ENCODE assay signal across 18 cellular contexts in genomic region chr6:133896344-133896721, GRCh38. TPM values are rescaled to one million over a fixed set of nuclear protein-coding genes. Genes with fewer than 3 reads are reported as not detected.
DNase-seq lines count a peak whose midpoint lies in the region; ATAC-seq and TF ChIP-seq lines count a peak whose summit lies in the region.
"Had no signal": no experiment of that assay in that cellular context is flagged by ENCODE, and none has a peak within 500 bp of the region (broad histone marks: within the 10 kb centered on the region; RNA-seq: fewer than 3 reads in every experiment).

No MANE protein-coding gene starts in this region.

- no peak overlapping the region for H3K9ac ChIP-seq in neural cell (ENCODE audit: low read length)

- H3K27ac ChIP-seq in right atrium auricular region (peak overlapping the region; percentile 58 to 81), esophagus squamous epithelium (peak overlapping the region in 3 of 4 donors; percentile 81 to 91 (median 91)), neural cell (ENCODE audit: low read length) (no peak overlapping the region), urinary bladder (ENCODE audit: low read depth) (peak overlapping the region; percentile 71)

- no peaks in the 10 kb centered on the region for H3K36me3 ChIP-seq in right atrium auricular region
- H3K36me3 ChIP-seq in esophagus squamous epithelium, result no peaks in the 10 kb centered on the region
- H3K36me3 ChIP-seq in neural cell (ENCODE audit: insufficient read depth, low read length), result no peaks in the 10 kb centered on the region
- no peaks in the 10 kb centered on the region for H3K36me3 ChIP-seq in urinary bladder (ENCODE audit: insufficient read depth)

- DNase-seq in right atrium auricular region (ENCODE audit: low spot score) (no peak), cardiac septum (ENCODE audit: low spot score) (no peak), esophagus squamous epithelium (lab: John Stamatoyannopoulos, UW) (no peak), NCI-H774 (lab: John Stamatoyannopoulos, UW) (no peak)
- DNase-seq: activated B cell treated with CpG ODN at 0.5 μM for 24 hours; activated CD8-positive, alpha-beta memory T cell treated with anti-CD3 and anti-CD28 coated beads, Interleukin-2, amount 10 ng/mL, durations not matched to agents 7 days and 5 days; activated naive CD4-positive, alpha-beta T cell treated with anti-CD3 and anti-CD28 coated beads, Interleukin-2, amount 10 ng/mL, durations not matched to agents 7 days and 5 days; COR-L47; foreskin melanocyte; NCI-H2029 treated with DMSO at 0.1 percent for 48 hours; NCI-H526; stimulated activated CD4-positive, alpha-beta T cell treated with anti-CD3 and anti-CD28 coated beads, Interleukin-4, amount 100 ng/mL, for 24 hours had no signal

- no peak for TF ChIP-seq EP300 in neural cell (conservative IDR thresholded peaks at IDR 0.05; ENCODE audit: poor library complexity, severe bottlenecking)

- ATAC-seq in GM21723 (IDR thresholded peaks at IDR 0.05; ENCODE audit: unreplicated experiment) (no peak), GM21447 (IDR thresholded peaks at IDR 0.05; ENCODE audit: unreplicated experiment) (no peak)
- ATAC-seq: activated CD8-positive, alpha-beta memory T cell treated with anti-CD3 and anti-CD28 coated beads, Interleukin-2, amount 10 ng/mL, durations not matched to agents 7 days and 5 days had no signal

- TF ChIP-seq RAD21 in neural cell (conservative IDR thresholded peaks at IDR 0.05), result no peak

- peaks cover 6 to 35% of the 10 kb centered on the region in 2 donors for H3K27me3 ChIP-seq in right atrium auricular region
- peaks cover 0 to 82% (median 8%) of the 10 kb centered on the region in 4 donors for H3K27me3 ChIP-seq in esophagus squamous epithelium
- peaks cover 71% of the 10 kb centered on the region for H3K27me3 ChIP-seq in neural cell (ENCODE audit: insufficient read depth, low read depth, low read length)

- no peaks in the 10 kb centered on the region for H3K9me2 ChIP-seq in neural cell (ENCODE audit: insufficient read depth, low read length)

- no peaks in the 10 kb centered on the region for H4K20me1 ChIP-seq in neural cell (ENCODE audit: insufficient read depth)

- WGBS in esophagus squamous epithelium, 2 donors, result 33 to 54% methylated on average over 2 to 4 of the region's 5 CpGs
- WGBS in urinary bladder, result 31% methylated on average over 5 of the region's 5 CpGs

- H3K4me1 ChIP-seq in right atrium auricular region (peaks cover 0 to 30% of the 10 kb centered on the region in 2 donors), esophagus squamous epithelium (peaks cover 4 to 41% (median 4%) of the 10 kb centered on the region in 3 donors), urinary bladder (ENCODE audit: insufficient read depth) (no peaks in the 10 kb centered on the region)

- H3K9me3 ChIP-seq in right atrium auricular region (no peaks in the 10 kb centered on the region), esophagus squamous epithelium (no peaks in the 10 kb centered on the region), neural cell (ENCODE audit: low read length) (no peaks in the 10 kb centered on the region)

- intact Hi-C loops in cardiac septum (cut with DNase I), result no loop called here
- intact Hi-C loops in esophagus squamous epithelium (cut with DNase I), result no loop called here

- no peak overlapping the region for H3K4me2 ChIP-seq in neural cell (ENCODE audit: low read length)

- H3K4me3 ChIP-seq in right atrium auricular region, result peak overlapping the region in 1 of 2 donors; percentile 42
- peak overlapping the region in 2 of 4 donors; percentile 41 to 65 for H3K4me3 ChIP-seq in esophagus squamous epithelium
- H3K4me3 ChIP-seq in neural cell (ENCODE audit: low read length), result peak overlapping the region; percentile 61
- H3K4me3 ChIP-seq in urinary bladder (ENCODE audit: low read depth, low read length), result peak overlapping the region; percentile 12

- H3F3A ChIP-seq in neural cell (ENCODE audit: insufficient read depth, low read length, poor library complexity, severe bottlenecking), result no peaks in the 10 kb centered on the region

- H3K79me2 ChIP-seq in neural cell (replicated peaks; ENCODE audit: insufficient read depth, low read length), result no peaks in the 10 kb centered on the region

- no peak for TF ChIP-seq POLR2A in esophagus squamous epithelium (IDR thresholded peaks at IDR 0.05)

- no peak overlapping the region for H2AFZ ChIP-seq in neural cell (ENCODE audit: low read depth, low read length)

- TF ChIP-seq CTCF in right atrium auricular region (IDR thresholded peaks at IDR 0.05), result no peak
- no peak for TF ChIP-seq CTCF in esophagus squamous epithelium (IDR thresholded peaks at IDR 0.05)
- TF ChIP-seq CTCF in neural cell (IDR thresholded peaks at IDR 0.05; ENCODE audit: poor library complexity, severe bottlenecking), result no peak

TF ChIP-seq in neural cell, 6 proteins besides CTCF, POLR2A, EP300 and RAD21:
- no peak for TF ChIP-seq TAF1 (IDR thresholded peaks at IDR 0.05; ENCODE audit: low read depth)
- TF ChIP-seq EZH2 (IDR thresholded peaks at IDR 0.05; ENCODE audit: borderline replicate concordance, insufficient read depth, low read length, poor library complexity, severe bottlenecking), result no peak
- TF ChIP-seq POLR2AphosphoS5 (IDR thresholded peaks at IDR 0.05), result no peak
- no peak for TF ChIP-seq REST (IDR thresholded peaks at IDR 0.05; ENCODE audit: borderline replicate concordance)
- TF ChIP-seq SMC3 (conservative IDR thresholded peaks at IDR 0.05; ENCODE audit: poor library complexity), result no peak
- no peak for TF ChIP-seq MXI1 (conservative IDR thresholded peaks at IDR 0.05; ENCODE audit: poor library complexity, severe bottlenecking)

RNA-seq across cellular contexts. Expression of gene TCF21, which starts 7.4 kb away (rescaled TPM):
- total RNA-seq in right atrium auricular region, result 10 to 100 TPM in 1 of 2 donors, 1 to 10 TPM in 1; 7.5 to 16.5 TPM
- total RNA-seq in cardiac septum, result 2.0 TPM
- 10 to 100 TPM in 1 of 4 donors, 1 to 10 TPM in 2, under 1 TPM in 1; 0.61 to 21.0 (median 4.1) TPM for total RNA-seq in esophagus squamous epithelium
- polyA plus RNA-seq in neural cell, result not detected in 2 replicates
- polyA minus RNA-seq in neural cell, result not detected in 2 replicates
- 25.3 TPM for total RNA-seq in urinary bladder
- 25.6 TPM for polyA plus RNA-seq in urinary bladder
- total RNA-seq: A673; activated B cell treated with CpG ODN at 0.5 μM for 24 hours; activated CD8-positive, alpha-beta memory T cell treated with anti-CD3 and anti-CD28 coated beads, Interleukin-2, amount 10 ng/mL, durations not matched to agents 7 days and 5 days; LHCN-M2 had no signal

RNA-seq across cellular contexts. Expression of gene TBPL1, which starts 56.7 kb away (rescaled TPM):
- total RNA-seq in right atrium auricular region, result 10 to 100 TPM; 18.9 to 22.6 TPM
- total RNA-seq in cardiac septum, result 12.2 TPM
- total RNA-seq in esophagus squamous epithelium, result 10 to 100 TPM in 2 of 4 donors, 1 to 10 TPM in 2; 9.0 to 27.5 (median 12.0) TPM
- 110 and 126 TPM in 2 replicates for polyA plus RNA-seq in neural cell
- polyA minus RNA-seq in neural cell, result 89.8 and 109 TPM in 2 replicates
- total RNA-seq in urinary bladder, result 39.7 TPM
- polyA plus RNA-seq in urinary bladder, result 30.4 TPM
